In the genomic region with DNA sequence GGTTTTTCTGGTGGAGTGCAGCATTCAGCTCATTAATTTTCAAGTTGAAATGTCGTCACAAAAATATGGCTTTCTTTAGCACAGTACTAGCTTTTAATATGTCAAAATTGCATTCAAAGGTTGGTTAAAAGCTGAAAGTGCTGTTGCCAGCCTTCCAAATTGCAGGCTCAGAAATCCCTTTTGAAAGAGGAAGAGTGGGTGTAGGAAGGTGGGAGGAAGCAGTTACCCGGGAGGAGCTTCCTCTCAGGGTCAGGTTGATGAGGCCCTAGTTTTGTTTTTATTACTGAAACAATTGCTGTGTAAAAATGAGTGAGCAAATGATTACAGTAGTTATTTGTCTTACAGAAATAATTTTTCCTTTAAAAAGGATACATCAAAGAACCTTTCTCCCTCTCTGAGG, we compare ENCODE assay signal across 11 cellular contexts. TPM values are rescaled to one million over a fixed set of nuclear protein-coding genes. Genes with fewer than 3 reads are reported as not detected.
DNase-seq lines count a peak whose midpoint lies in the region; ATAC-seq, FAIRE-seq and TF ChIP-seq lines count a peak whose summit lies in the region.
"Had no signal": no experiment of that assay in that cellular context is flagged by ENCODE, and none has a peak within 500 bp of the region (broad histone marks: within the 10 kb centered on the region; RNA-seq: fewer than 3 reads in every experiment).

No MANE protein-coding gene starts in this region.

- peaks cover 23 to 99% (median 90%) of the 10 kb centered on the region in 9 donors for H3K4me1 ChIP-seq in heart right ventricle
- H3K4me1 ChIP-seq in upper lobe of right lung, result peaks cover 63% of the 10 kb centered on the region
- peaks cover 0 to 79% (median 14%) of the 10 kb centered on the region in 3 donors for H3K4me1 ChIP-seq in esophagus squamous epithelium

- H3K27me3 ChIP-seq in heart right ventricle (no peaks in the 10 kb centered on the region), upper lobe of right lung (no peaks in the 10 kb centered on the region), esophagus squamous epithelium (no peaks in the 10 kb centered on the region)
- H3K27me3 ChIP-seq: ovary had no signal

- peak overlapping the region in 2 of 10 donors; percentile 1 to 7 for H3K4me3 ChIP-seq in heart right ventricle
- H3K4me3 ChIP-seq in upper lobe of right lung, result no peak overlapping the region
- no peak overlapping the region for H3K4me3 ChIP-seq in esophagus squamous epithelium
- H3K4me3 ChIP-seq: ovary had no signal

- no peaks in the 10 kb centered on the region for H3K9me3 ChIP-seq in heart right ventricle
- no peaks in the 10 kb centered on the region for H3K9me3 ChIP-seq in T-helper 17 cell (ENCODE audit: control insufficient read depth, low read length, poor library complexity, severe bottlenecking)
- H3K9me3 ChIP-seq in upper lobe of right lung, result no peaks in the 10 kb centered on the region
- H3K9me3 ChIP-seq in esophagus squamous epithelium, result no peaks in the 10 kb centered on the region
- H3K9me3 ChIP-seq: Caco-2, ovary had no signal

- FAIRE-seq in RCC 7860 (lab: Jason Lieb, UNC), result no peak

- peaks cover 25% of the 10 kb centered on the region for H3K4me1 Mint-ChIP-seq in T-helper 17 cell

- TF ChIP-seq CTCF in heart right ventricle (IDR thresholded peaks at IDR 0.05), result no peak
- TF ChIP-seq CTCF in upper lobe of right lung (IDR thresholded peaks at IDR 0.05), result no peak
- no peak for TF ChIP-seq CTCF in esophagus squamous epithelium (IDR thresholded peaks at IDR 0.05)

- H3K4me3 Mint-ChIP-seq in T-helper 17 cell, result peak overlapping the region; percentile 84

- DNase-seq in heart right ventricle (no peak), left cardiac atrium (no peak), T-helper 17 cell (no peak), germinal center (ENCODE audit: low spot score) (peak; percentile 24), upper lobe of right lung (no peak), esophagus squamous epithelium (lab: John Stamatoyannopoulos, UW) (no peak), RCC 7860 (ENCODE audit: low spot score) (no peak)
- DNase-seq: Caco-2, NCI-H1092 treated with DMSO at 0.1 percent for 48 hours, ovary had no signal

- peak overlapping the region; percentile 96 for H3K27ac Mint-ChIP-seq in T-helper 17 cell

- TF ChIP-seq POLR2A in esophagus squamous epithelium (IDR thresholded peaks at IDR 0.05), result no peak

- 47 to 56% methylated on average over 2 of the region's 2 CpGs for WGBS in heart right ventricle, 2 donors
- WGBS in esophagus squamous epithelium, 2 donors, result 44 to 50% methylated on average over 2 of the region's 2 CpGs

- H3K36me3 Mint-ChIP-seq in T-helper 17 cell (ENCODE audit: low read depth), result no peaks in the 10 kb centered on the region

- H3K27me3 Mint-ChIP-seq in T-helper 17 cell, result no peaks in the 10 kb centered on the region

- H3K36me3 ChIP-seq in heart right ventricle, result peaks cover 0 to 26% (median 0%) of the 10 kb centered on the region in 9 donors
- H3K36me3 ChIP-seq in upper lobe of right lung, result no peaks in the 10 kb centered on the region
- H3K36me3 ChIP-seq in esophagus squamous epithelium, result no peaks in the 10 kb centered on the region
- H3K36me3 ChIP-seq: ovary had no signal

- ATAC-seq in heart right ventricle (peak in 3 of 8 donors; percentile 38 to 54 (median 38)), left cardiac atrium (no peak), T-helper 17 cell (peak; percentile 42), upper lobe of right lung (peak; percentile 73), GM18907 (IDR thresholded peaks at IDR 0.05; ENCODE audit: unreplicated experiment) (no peak)

- H3K27ac ChIP-seq in heart right ventricle, result peak overlapping the region in 7 of 10 donors; percentile 31 to 77 (median 68)
- H3K27ac ChIP-seq in upper lobe of right lung, result peak overlapping the region; percentile 65
- H3K27ac ChIP-seq in esophagus squamous epithelium, result peak overlapping the region in 2 of 4 donors; percentile 48 to 49

- intact Hi-C loops in heart right ventricle (cut with DNase I) (no loop called here), left cardiac atrium (cut with DNase I) (no loop called here), upper lobe of right lung (cut with DNase I) (no loop called here), esophagus squamous epithelium (cut with DNase I) (no loop called here)

RNA-seq across cellular contexts. Expression of a gene that starts 41.4 kb away (rescaled TPM):
- total RNA-seq in heart right ventricle, result 10 to 100 TPM; 38.7 to 88.8 (median 55.3) TPM
- 10 to 100 TPM; 36.1 to 42.3 TPM for polyA plus RNA-seq in heart right ventricle
- 10 to 100 TPM; 71.6 to 82.2 TPM for total RNA-seq in left cardiac atrium
- total RNA-seq in T-helper 17 cell, result 100 to 1,000 TPM in 1 of 2 donors, 10 to 100 TPM in 1; 96.6 to 140 TPM
- total RNA-seq in upper lobe of right lung, result 144 TPM
- total RNA-seq in esophagus squamous epithelium, result 10 to 100 TPM; 27.3 to 39.2 (median 32.8) TPM

Comparison
In these comparisons a context has a peak if more than half of its experiments do, and no peak if none do; other contexts are left out.
1. ATAC-seq: peak in T-helper 17 cell (single experiment) and upper lobe of right lung (single experiment); none in left cardiac atrium (0 of 2) and GM18907 (single experiment).